In the genomic region with DNA sequence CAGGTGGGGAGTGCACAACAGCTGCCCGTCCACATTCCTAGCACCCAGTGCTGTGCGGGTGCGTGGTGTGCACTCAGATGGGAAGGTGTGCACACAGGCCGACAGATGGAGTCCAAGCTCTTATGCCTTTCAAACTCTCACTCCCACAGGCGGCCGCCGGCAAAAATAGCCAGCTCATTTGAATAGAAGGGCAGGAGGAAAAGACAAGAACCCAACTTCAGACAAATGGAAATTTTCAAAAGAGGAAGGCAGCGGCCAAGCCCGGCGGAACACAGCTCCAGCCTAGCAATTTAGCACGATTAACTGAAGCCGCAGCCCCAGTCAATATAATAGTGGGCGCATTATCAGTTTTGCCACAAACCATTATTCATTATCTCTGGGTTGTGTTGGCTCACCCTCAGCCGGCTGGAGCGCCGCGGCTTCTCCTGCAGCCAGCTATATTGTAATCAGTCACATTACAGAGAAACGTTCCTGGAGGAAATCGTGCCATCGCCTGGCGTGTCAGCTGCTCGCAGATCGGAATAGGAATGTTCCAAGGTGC, we compare ENCODE assay signal across 1 cellular context.
TF ChIP-seq lines count a peak whose summit lies in the region.

No MANE protein-coding gene starts in this region.

TF ChIP-seq in K562, 482 proteins besides CTCF, POLR2A, EP300 and RAD21 (continued from another document):
- 0 out of 2 replicates have a peak, but pooled peaks have one; percentile 13 for TF ChIP-seq STAT5A (IDR thresholded peaks at IDR 0.05; ENCODE audit: borderline replicate concordance, low read length)
- TF ChIP-seq SOX6 (IDR thresholded peaks at IDR 0.05): peak; percentile 75
- TF ChIP-seq, protein P1, sequence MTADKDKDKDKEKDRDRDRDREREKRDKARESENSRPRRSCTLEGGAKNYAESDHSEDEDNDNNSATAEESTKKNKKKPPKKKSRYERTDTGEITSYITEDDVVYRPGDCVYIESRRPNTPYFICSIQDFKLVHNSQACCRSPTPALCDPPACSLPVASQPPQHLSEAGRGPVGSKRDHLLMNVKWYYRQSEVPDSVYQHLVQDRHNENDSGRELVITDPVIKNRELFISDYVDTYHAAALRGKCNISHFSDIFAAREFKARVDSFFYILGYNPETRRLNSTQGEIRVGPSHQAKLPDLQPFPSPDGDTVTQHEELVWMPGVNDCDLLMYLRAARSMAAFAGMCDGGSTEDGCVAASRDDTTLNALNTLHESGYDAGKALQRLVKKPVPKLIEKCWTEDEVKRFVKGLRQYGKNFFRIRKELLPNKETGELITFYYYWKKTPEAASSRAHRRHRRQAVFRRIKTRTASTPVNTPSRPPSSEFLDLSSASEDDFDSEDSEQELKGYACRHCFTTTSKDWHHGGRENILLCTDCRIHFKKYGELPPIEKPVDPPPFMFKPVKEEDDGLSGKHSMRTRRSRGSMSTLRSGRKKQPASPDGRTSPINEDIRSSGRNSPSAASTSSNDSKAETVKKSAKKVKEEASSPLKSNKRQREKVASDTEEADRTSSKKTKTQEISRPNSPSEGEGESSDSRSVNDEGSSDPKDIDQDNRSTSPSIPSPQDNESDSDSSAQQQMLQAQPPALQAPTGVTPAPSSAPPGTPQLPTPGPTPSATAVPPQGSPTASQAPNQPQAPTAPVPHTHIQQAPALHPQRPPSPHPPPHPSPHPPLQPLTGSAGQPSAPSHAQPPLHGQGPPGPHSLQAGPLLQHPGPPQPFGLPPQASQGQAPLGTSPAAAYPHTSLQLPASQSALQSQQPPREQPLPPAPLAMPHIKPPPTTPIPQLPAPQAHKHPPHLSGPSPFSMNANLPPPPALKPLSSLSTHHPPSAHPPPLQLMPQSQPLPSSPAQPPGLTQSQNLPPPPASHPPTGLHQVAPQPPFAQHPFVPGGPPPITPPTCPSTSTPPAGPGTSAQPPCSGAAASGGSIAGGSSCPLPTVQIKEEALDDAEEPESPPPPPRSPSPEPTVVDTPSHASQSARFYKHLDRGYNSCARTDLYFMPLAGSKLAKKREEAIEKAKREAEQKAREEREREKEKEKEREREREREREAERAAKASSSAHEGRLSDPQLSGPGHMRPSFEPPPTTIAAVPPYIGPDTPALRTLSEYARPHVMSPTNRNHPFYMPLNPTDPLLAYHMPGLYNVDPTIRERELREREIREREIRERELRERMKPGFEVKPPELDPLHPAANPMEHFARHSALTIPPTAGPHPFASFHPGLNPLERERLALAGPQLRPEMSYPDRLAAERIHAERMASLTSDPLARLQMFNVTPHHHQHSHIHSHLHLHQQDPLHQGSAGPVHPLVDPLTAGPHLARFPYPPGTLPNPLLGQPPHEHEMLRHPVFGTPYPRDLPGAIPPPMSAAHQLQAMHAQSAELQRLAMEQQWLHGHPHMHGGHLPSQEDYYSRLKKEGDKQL (CRISPR knock-in tag; IDR thresholded peaks at IDR 0.05; ENCODE audit: borderline replicate concordance): no peak
- no peak for TF ChIP-seq TEAD1 (CRISPR knock-in tag; IDR thresholded peaks at IDR 0.05)
- TF ChIP-seq CAMTA2 (CRISPR knock-in tag; conservative IDR thresholded peaks at IDR 0.05): no peak
- no peak for TF ChIP-seq ZNF23 (CRISPR knock-in tag; IDR thresholded peaks at IDR 0.05)
- TF ChIP-seq HLTF (IDR thresholded peaks at IDR 0.05): no peak
- TF ChIP-seq RBM39 (optimal IDR thresholded peaks at IDR 0.05; ENCODE audit: low read depth, low read length): no peak
- no peak for TF ChIP-seq DDX20 (tag; IDR thresholded peaks at IDR 0.05; ENCODE audit: low read depth)
- 0 out of 2 replicates have a peak, but pooled peaks have one; percentile 36 for TF ChIP-seq ZNF589 (CRISPR knock-in tag; IDR thresholded peaks at IDR 0.05; ENCODE audit: low read depth)
- TF ChIP-seq YY1 (IDR thresholded peaks at IDR 0.05; ENCODE audit: borderline replicate concordance in 1 of 3, control insufficient read depth in 1 of 3, extremely low read depth in 1 of 3, insufficient read depth in 3 of 3, insufficient read length in 1 of 3, insufficient replicate concordance in 2 of 3, low read depth in 1 of 3, low read length in 2 of 3): peak in 1 of 3 experiments; percentile 10
- TF ChIP-seq JUND (IDR thresholded peaks at IDR 0.05; ENCODE audit: borderline replicate concordance, low read depth, low read length): 0 out of 2 replicates have a peak, but pooled peaks have one; percentile 14
- no peak for TF ChIP-seq JUND (tag; IDR thresholded peaks at IDR 0.05; ENCODE audit: borderline replicate concordance, low read depth, low read length)
- TF ChIP-seq, protein P2, sequence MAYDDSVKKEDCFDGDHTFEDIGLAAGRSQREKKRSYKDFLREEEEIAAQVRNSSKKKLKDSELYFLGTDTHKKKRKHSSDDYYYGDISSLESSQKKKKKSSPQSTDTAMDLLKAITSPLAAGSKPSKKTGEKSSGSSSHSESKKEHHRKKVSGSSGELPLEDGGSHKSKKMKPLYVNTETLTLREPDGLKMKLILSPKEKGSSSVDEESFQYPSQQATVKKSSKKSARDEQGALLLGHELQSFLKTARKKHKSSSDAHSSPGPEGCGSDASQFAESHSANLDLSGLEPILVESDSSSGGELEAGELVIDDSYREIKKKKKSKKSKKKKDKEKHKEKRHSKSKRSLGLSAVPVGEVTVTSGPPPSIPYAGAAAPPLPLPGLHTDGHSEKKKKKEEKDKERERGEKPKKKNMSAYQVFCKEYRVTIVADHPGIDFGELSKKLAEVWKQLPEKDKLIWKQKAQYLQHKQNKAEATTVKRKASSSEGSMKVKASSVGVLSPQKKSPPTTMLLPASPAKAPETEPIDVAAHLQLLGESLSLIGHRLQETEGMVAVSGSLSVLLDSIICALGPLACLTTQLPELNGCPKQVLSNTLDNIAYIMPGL (CRISPR knock-in tag; IDR thresholded peaks at IDR 0.05): no peak
- TF ChIP-seq, protein P3, sequence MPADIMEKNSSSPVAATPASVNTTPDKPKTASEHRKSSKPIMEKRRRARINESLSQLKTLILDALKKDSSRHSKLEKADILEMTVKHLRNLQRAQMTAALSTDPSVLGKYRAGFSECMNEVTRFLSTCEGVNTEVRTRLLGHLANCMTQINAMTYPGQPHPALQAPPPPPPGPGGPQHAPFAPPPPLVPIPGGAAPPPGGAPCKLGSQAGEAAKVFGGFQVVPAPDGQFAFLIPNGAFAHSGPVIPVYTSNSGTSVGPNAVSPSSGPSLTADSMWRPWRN (IDR thresholded peaks at IDR 0.05; ENCODE audit: low read depth): peak; percentile 61; the same call in 1 of the 2 replicates
- TF ChIP-seq CBFA2T3 (IDR thresholded peaks at IDR 0.05): peak; percentile 82
- no peak for TF ChIP-seq MTA3 (IDR thresholded peaks at IDR 0.05; ENCODE audit: borderline replicate concordance)
- TF ChIP-seq CXXC5 (CRISPR knock-in tag; IDR thresholded peaks at IDR 0.05): 0 out of 2 replicates have a peak, but pooled peaks have one; percentile 25
- TF ChIP-seq, protein P4, sequence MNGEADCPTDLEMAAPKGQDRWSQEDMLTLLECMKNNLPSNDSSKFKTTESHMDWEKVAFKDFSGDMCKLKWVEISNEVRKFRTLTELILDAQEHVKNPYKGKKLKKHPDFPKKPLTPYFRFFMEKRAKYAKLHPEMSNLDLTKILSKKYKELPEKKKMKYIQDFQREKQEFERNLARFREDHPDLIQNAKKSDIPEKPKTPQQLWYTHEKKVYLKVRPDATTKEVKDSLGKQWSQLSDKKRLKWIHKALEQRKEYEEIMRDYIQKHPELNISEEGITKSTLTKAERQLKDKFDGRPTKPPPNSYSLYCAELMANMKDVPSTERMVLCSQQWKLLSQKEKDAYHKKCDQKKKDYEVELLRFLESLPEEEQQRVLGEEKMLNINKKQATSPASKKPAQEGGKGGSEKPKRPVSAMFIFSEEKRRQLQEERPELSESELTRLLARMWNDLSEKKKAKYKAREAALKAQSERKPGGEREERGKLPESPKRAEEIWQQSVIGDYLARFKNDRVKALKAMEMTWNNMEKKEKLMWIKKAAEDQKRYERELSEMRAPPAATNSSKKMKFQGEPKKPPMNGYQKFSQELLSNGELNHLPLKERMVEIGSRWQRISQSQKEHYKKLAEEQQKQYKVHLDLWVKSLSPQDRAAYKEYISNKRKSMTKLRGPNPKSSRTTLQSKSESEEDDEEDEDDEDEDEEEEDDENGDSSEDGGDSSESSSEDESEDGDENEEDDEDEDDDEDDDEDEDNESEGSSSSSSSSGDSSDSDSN (IDR thresholded peaks at IDR 0.05; ENCODE audit: borderline replicate concordance in 1 of 2, low read depth in 2 of 2, low read length in 2 of 2): 0 out of 4 replicates have a peak, but pooled peaks of 1 of the 2 experiments have one; percentile 26
- TF ChIP-seq, protein P5, sequence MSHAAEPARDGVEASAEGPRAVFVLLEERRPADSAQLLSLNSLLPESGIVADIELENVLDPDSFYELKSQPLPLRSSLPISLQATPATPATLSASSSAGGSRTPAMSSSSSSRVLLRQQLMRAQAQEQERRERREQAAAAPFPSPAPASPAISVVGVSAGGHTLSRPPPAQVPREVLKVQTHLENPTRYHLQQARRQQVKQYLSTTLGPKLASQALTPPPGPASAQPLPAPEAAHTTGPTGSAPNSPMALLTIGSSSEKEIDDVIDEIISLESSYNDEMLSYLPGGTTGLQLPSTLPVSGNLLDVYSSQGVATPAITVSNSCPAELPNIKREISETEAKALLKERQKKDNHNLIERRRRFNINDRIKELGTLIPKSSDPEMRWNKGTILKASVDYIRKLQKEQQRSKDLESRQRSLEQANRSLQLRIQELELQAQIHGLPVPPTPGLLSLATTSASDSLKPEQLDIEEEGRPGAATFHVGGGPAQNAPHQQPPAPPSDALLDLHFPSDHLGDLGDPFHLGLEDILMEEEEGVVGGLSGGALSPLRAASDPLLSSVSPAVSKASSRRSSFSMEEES (CRISPR knock-in tag; IDR thresholded peaks at IDR 0.05): no peak
- no peak for TF ChIP-seq MEF2A (IDR thresholded peaks at IDR 0.05; ENCODE audit: control insufficient read depth, low read depth, low read length)
- no peak for TF ChIP-seq CEBPB (tag; IDR thresholded peaks at IDR 0.05)
- TF ChIP-seq, protein P6, sequence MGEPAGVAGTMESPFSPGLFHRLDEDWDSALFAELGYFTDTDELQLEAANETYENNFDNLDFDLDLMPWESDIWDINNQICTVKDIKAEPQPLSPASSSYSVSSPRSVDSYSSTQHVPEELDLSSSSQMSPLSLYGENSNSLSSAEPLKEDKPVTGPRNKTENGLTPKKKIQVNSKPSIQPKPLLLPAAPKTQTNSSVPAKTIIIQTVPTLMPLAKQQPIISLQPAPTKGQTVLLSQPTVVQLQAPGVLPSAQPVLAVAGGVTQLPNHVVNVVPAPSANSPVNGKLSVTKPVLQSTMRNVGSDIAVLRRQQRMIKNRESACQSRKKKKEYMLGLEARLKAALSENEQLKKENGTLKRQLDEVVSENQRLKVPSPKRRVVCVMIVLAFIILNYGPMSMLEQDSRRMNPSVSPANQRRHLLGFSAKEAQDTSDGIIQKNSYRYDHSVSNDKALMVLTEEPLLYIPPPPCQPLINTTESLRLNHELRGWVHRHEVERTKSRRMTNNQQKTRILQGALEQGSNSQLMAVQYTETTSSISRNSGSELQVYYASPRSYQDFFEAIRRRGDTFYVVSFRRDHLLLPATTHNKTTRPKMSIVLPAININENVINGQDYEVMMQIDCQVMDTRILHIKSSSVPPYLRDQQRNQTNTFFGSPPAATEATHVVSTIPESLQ (CRISPR knock-in tag; IDR thresholded peaks at IDR 0.05): 0 out of 2 replicates have a peak, but pooled peaks have one; percentile 69
- TF ChIP-seq, protein P7, sequence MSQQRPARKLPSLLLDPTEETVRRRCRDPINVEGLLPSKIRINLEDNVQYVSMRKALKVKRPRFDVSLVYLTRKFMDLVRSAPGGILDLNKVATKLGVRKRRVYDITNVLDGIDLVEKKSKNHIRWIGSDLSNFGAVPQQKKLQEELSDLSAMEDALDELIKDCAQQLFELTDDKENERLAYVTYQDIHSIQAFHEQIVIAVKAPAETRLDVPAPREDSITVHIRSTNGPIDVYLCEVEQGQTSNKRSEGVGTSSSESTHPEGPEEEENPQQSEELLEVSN (IDR thresholded peaks at IDR 0.05; ENCODE audit: borderline replicate concordance in 1 of 2, extremely low read depth in 1 of 2, insufficient read depth in 1 of 2, insufficient read length in 1 of 2, low read depth in 1 of 2, low read length in 1 of 2, poor library complexity in 1 of 2, severe bottlenecking in 1 of 2): no peak
- 0 out of 2 replicates have a peak, but pooled peaks have one; percentile 49 for TF ChIP-seq ETV5 (CRISPR knock-in tag; IDR thresholded peaks at IDR 0.05; ENCODE audit: low read depth)
- TF ChIP-seq ZNF224 (CRISPR knock-in tag; IDR thresholded peaks at IDR 0.05): no peak
- no peak for TF ChIP-seq HDAC2 (IDR thresholded peaks at IDR 0.05)
- peak; percentile 36; the same call in 1 of the 2 replicates for TF ChIP-seq POLR2AphosphoS5 (IDR thresholded peaks at IDR 0.05; ENCODE audit: control insufficient read depth, insufficient read depth, low read depth, low read length)
- TF ChIP-seq CCNT2 (IDR thresholded peaks at IDR 0.05; ENCODE audit: borderline replicate concordance, extremely low read depth, insufficient read length, low read depth, low read length): peak; percentile 33
